9 cellular contexts compared by ENCODE assay signal in the genomic region with DNA sequence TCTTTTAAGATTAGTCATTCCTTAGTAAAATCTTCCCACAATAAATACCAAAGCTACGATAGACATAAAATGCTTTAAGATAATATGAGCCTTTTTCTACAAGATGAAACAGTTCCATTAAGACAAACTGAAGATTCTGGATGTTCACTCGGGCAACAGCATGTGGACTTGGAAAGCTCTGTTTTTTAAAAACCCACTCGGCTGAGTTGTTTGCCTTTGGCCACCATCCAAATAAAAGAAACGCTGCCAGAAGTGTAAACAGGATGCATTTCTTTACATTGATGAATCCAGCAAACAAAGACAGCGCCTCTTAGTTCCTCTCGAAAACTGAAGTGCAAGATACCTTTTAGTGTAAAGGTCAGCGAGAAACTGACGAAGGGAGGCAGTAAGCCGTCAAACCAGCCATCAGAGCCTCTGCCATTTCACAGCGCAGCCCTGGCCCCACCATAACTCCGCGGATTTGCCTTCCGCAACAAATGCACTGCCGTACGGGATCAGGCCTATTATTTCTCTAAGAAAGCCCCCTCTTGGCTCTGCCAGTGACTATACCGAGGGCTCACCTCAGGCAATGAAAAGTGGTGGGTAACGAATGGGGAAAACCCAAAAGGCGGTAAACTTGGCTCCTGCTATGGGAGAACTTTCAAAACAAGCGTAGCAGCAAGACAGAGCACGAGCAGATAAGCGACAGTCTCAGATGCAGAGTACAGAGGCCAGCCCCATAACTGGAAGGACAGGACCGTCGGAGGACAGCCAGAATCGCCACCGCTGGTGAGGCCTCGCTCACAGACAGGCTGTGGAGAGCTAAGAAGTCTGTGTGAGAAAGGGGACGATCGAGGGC. TPM values are rescaled to one million over a fixed set of nuclear protein-coding genes. Genes with fewer than 3 reads are reported as not detected.
DNase-seq lines count a peak whose midpoint lies in the region; ATAC-seq and TF ChIP-seq lines count a peak whose summit lies in the region.
"Had no signal": no experiment of that assay in that cellular context is flagged by ENCODE, and none has a peak within 500 bp of the region (broad histone marks: within the 10 kb centered on the region; RNA-seq: fewer than 3 reads in every experiment).

No MANE protein-coding gene starts in this region.

- H3K27me3 Mint-ChIP-seq in GM23338 (ENCODE audit: insufficient read depth, low read depth, poor library complexity), result peaks cover 2% of the 10 kb centered on the region
- H3K27me3 Mint-ChIP-seq in activated naive CD4-positive, alpha-beta T cell treated with anti-CD3 and anti-CD28 coated beads, Interleukin-2, amount 10 ng/mL, durations not matched to agents 7 days and 5 days, result peaks cover 7% of the 10 kb centered on the region

- H3K4me1 Mint-ChIP-seq in GM23338, result peaks cover 78% of the 10 kb centered on the region
- peaks cover 17% of the 10 kb centered on the region for H3K4me1 Mint-ChIP-seq in activated naive CD4-positive, alpha-beta T cell treated with anti-CD3 and anti-CD28 coated beads, Interleukin-2, amount 10 ng/mL, durations not matched to agents 7 days and 5 days

- H4K20me1 ChIP-seq in GM23338 (replicated peaks; ENCODE audit: insufficient read depth), result peaks cover 5% of the 10 kb centered on the region; the same call in 1 of the 2 replicates

- intact Hi-C loops in sigmoid colon (cut with DNase I), result no loop called here

- no peaks in the 10 kb centered on the region for H3F3A ChIP-seq in GM23338 (replicated peaks; ENCODE audit: low read depth)

- H3K4me2 ChIP-seq in GM23338, result peak overlapping the region; percentile 56

- ATAC-seq in GM23338, result peak; percentile 34
- no peak for ATAC-seq in GM21619 (IDR thresholded peaks at IDR 0.05; ENCODE audit: unreplicated experiment)
- ATAC-seq in HG02763 (IDR thresholded peaks at IDR 0.05; ENCODE audit: unreplicated experiment), result no peak

- no peaks in the 10 kb centered on the region for H3K9me2 ChIP-seq in GM23338 (ENCODE audit: insufficient read depth)

- H3K9me3 Mint-ChIP-seq in GM23338, result no peaks in the 10 kb centered on the region
- H3K9me3 Mint-ChIP-seq in activated naive CD4-positive, alpha-beta T cell treated with anti-CD3 and anti-CD28 coated beads, Interleukin-2, amount 10 ng/mL, durations not matched to agents 7 days and 5 days, result no peaks in the 10 kb centered on the region

- H3K4me1 ChIP-seq in GM23338 (ENCODE audit: insufficient read depth) (peaks cover 73% of the 10 kb centered on the region), Peyer's patch (peaks cover 0 to 23% (median 2%) of the 10 kb centered on the region in 4 donors), sigmoid colon (peaks cover 0 to 41% (median 27%) of the 10 kb centered on the region in 4 donors)

- H3K9me3 ChIP-seq in Peyer's patch, result no peaks in the 10 kb centered on the region
- no peaks in the 10 kb centered on the region for H3K9me3 ChIP-seq in sigmoid colon

- H3K27me3 ChIP-seq in GM23338 (ENCODE audit: insufficient read depth) (no peaks in the 10 kb centered on the region), Peyer's patch (no peaks in the 10 kb centered on the region), sigmoid colon (no peaks in the 10 kb centered on the region)

- H3K36me3 ChIP-seq in GM23338 (ENCODE audit: insufficient read depth), result no peaks in the 10 kb centered on the region
- H3K36me3 ChIP-seq in Peyer's patch, result no peaks in the 10 kb centered on the region
- no peaks in the 10 kb centered on the region for H3K36me3 ChIP-seq in sigmoid colon

- no peak for TF ChIP-seq POLR2A in Peyer's patch (IDR thresholded peaks at IDR 0.05)
- TF ChIP-seq POLR2A in sigmoid colon (IDR thresholded peaks at IDR 0.05), result no peak

- peaks cover 100% of the 10 kb centered on the region for H3K79me2 ChIP-seq in GM23338 (replicated peaks; ENCODE audit: insufficient read depth)

- DNase-seq in GM23338 (ENCODE audit: low spot score) (peak; percentile 52), Peyer's patch (no peak), fibroblast of villous mesenchyme (ENCODE audit: low read depth) (peak; percentile 84), sigmoid colon (peak; percentile 58), amygdala (lab: John Stamatoyannopoulos, UW) (no peak)
- no peak for DNase-seq in activated naive CD4-positive, alpha-beta T cell treated with anti-CD3 and anti-CD28 coated beads, Interleukin-2, amount 10 ng/mL, durations not matched to agents 7 days and 5 days
- DNase-seq: kidney had no signal

- H2AFZ ChIP-seq in GM23338, result no peak overlapping the region

- H3K4me3 Mint-ChIP-seq in GM23338, result peak overlapping the region; percentile 31; the same call in 2 of the 3 replicates
- no peak overlapping the region for H3K4me3 Mint-ChIP-seq in activated naive CD4-positive, alpha-beta T cell treated with anti-CD3 and anti-CD28 coated beads, Interleukin-2, amount 10 ng/mL, durations not matched to agents 7 days and 5 days

- no peak for TF ChIP-seq EP300 in sigmoid colon (IDR thresholded peaks at IDR 0.05)

- no peak for TF ChIP-seq CTCF in GM23338 (conservative IDR thresholded peaks at IDR 0.05; ENCODE audit: low read depth in 2 of 2)
- TF ChIP-seq CTCF in Peyer's patch (IDR thresholded peaks at IDR 0.05), result no peak
- no peak for TF ChIP-seq CTCF in fibroblast of villous mesenchyme (IDR thresholded peaks at IDR 0.05; ENCODE audit: insufficient read depth, low read depth, low read length)
- no peak for TF ChIP-seq CTCF in sigmoid colon (IDR thresholded peaks at IDR 0.05)

- 77% methylated on average over 28 of the region's 28 CpGs for WGBS in sigmoid colon, 2 donors

- no peaks in the 10 kb centered on the region for H3K36me3 Mint-ChIP-seq in GM23338 (ENCODE audit: low read depth)
- H3K36me3 Mint-ChIP-seq in activated naive CD4-positive, alpha-beta T cell treated with anti-CD3 and anti-CD28 coated beads, Interleukin-2, amount 10 ng/mL, durations not matched to agents 7 days and 5 days, result peaks cover 2% of the 10 kb centered on the region

- H3K27ac ChIP-seq in GM23338 (ENCODE audit: low read depth), result peak overlapping the region; percentile 61; the same call in 1 of the 2 replicates
- H3K27ac ChIP-seq in Peyer's patch, result peak overlapping the region; percentile 25 to 50 (median 39)
- peak overlapping the region in 2 of 4 donors; percentile 3 to 5 for H3K27ac ChIP-seq in sigmoid colon

- peak overlapping the region; percentile 87 for H3K27ac Mint-ChIP-seq in GM23338
- no peak overlapping the region for H3K27ac Mint-ChIP-seq in activated naive CD4-positive, alpha-beta T cell treated with anti-CD3 and anti-CD28 coated beads, Interleukin-2, amount 10 ng/mL, durations not matched to agents 7 days and 5 days

- CTCF ChIA-PET in activated naive CD4-positive, alpha-beta T cell treated with anti-CD3 and anti-CD28 coated beads, Interleukin-2, amount 10 ng/mL, durations not matched to agents 7 days and 5 days (lab: Charles Lee), result no interaction called here

- H3K4me3 ChIP-seq in GM23338 (0 out of 2 replicates have a peak overlapping the region, but pooled peaks have one; percentile 9), Peyer's patch (peak overlapping the region in 2 of 4 donors; percentile 1 to 5), fibroblast of villous mesenchyme (ENCODE audit: low read depth, low read length) (peak overlapping the region; percentile 38), sigmoid colon (no peak overlapping the region)

TF ChIP-seq in GM23338, 12 proteins besides CTCF, POLR2A, EP300 and RAD21:
- TF ChIP-seq EZH2 (IDR thresholded peaks at IDR 0.05; ENCODE audit: low read depth, unreplicated experiment) (no peak), ZNF331 (CRISPR knock-in tag; IDR thresholded peaks at IDR 0.05; ENCODE audit: low read depth) (no peak), POLR2AphosphoS5 (IDR thresholded peaks at IDR 0.05; ENCODE audit: low read depth) (no peak)
- TF ChIP-seq, protein P1, sequence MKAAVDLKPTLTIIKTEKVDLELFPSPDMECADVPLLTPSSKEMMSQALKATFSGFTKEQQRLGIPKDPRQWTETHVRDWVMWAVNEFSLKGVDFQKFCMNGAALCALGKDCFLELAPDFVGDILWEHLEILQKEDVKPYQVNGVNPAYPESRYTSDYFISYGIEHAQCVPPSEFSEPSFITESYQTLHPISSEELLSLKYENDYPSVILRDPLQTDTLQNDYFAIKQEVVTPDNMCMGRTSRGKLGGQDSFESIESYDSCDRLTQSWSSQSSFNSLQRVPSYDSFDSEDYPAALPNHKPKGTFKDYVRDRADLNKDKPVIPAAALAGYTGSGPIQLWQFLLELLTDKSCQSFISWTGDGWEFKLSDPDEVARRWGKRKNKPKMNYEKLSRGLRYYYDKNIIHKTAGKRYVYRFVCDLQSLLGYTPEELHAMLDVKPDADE (IDR thresholded peaks at IDR 0.05), result no peak
TF ChIP-seq in GM23338: peak in this region for 0.

RNA-seq across cellular contexts. Expression of a gene that starts 41.4 kb away (rescaled TPM):
- 87.7 and 99.8 TPM in 2 replicates for total RNA-seq in GM23338 (2014; rRNA removed; shearing (Covaris generic))
- polyA plus RNA-seq in GM23338 (2016; fragmentation: Nextera tagmentation; extraction: Ambion mirVana), result 24.0 and 25.2 TPM in 2 replicates
- total RNA-seq in Peyer's patch, result 10 to 100 TPM; 11.0 to 68.5 (median 20.4) TPM
- 41.9 and 46.2 TPM in 2 replicates for total RNA-seq in fibroblast of villous mesenchyme
- 10 to 100 TPM; 21.4 to 46.5 (median 24.6) TPM for total RNA-seq in sigmoid colon
- polyA plus RNA-seq in sigmoid colon, result 10 to 100 TPM; 13.2 to 22.7 (median 18.6) TPM

Comparison
In these comparisons a context has a peak if more than half of its experiments do, and no peak if none do; other contexts are left out.
1. DNase-seq: peak in GM23338 (single experiment), fibroblast of villous mesenchyme (single experiment) and sigmoid colon (single experiment); none in Peyer's patch (0 of 3), amygdala (0 of 56) and activated naive CD4-positive, alpha-beta T cell treated with anti-CD3 and anti-CD28 coated beads, Interleukin-2, amount 10 ng/mL, durations not matched to agents 7 days and 5 days (single experiment).
2. H3K4me3 ChIP-seq: peak in GM23338 (single experiment) and fibroblast of villous mesenchyme (single experiment); none in sigmoid colon (0 of 4).